7 cellular contexts compared by ENCODE assay signal in the genomic region with DNA sequence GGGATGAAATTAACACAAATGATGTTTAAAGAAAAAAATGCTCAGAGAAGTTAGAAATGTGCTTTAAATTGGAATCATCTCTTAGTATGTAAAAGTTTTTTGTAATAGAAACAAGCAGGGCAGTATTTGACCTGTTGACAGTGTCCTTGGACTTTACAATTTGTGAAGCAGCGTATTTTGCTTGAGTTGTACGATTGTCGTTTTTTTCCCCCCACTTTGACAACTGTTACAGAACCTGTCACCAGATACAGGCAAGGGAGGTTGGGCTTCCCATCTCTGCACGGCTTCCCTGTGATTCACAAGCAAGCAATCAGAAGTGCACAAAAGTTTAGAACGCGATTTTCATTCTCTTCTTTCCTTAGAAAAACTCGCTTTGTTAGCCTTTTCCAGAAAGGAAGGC.
"Had no signal": no experiment of that assay in that cellular context is flagged by ENCODE, and none has a peak within 500 bp of the region (broad histone marks: within the 10 kb centered on the region; RNA-seq: fewer than 3 reads in every experiment).

No MANE protein-coding gene starts in this region.

- H2AFZ ChIP-seq: GM23338 had no signal

- H3K4me2 ChIP-seq: GM23338 had no signal

- H3K4me3 ChIP-seq: GM23338 had no signal

- FAIRE-seq: H1, H54, HTR-8/SVneo had no signal

- ATAC-seq: GM23338 had no signal

- DNase-seq: H9, HCEC 1CT, HFFc6 had no signal
